8 cellular contexts compared by ENCODE assay signal in genomic region chr16:89722392-89723278, GRCh38. TPM values are rescaled to one million over a fixed set of nuclear protein-coding genes. Genes with fewer than 3 reads are reported as not detected.
A peak's percentile ranks its signal among the peaks of the same experiment; 100 is the strongest.
DNase-seq lines count a peak whose midpoint lies in the region; ATAC-seq and TF ChIP-seq lines count a peak whose summit lies in the region.

No MANE protein-coding gene starts in this region.

- H3K27ac ChIP-seq in BLaER1: peak overlapping the region; percentile 97
- no peak overlapping the region for H3K27ac ChIP-seq in H9 (ENCODE audit: insufficient read length, low read depth, low read length)

- no peak overlapping the region for H2BK5ac ChIP-seq in H9 (ENCODE audit: insufficient read length, low read length)

- no peak overlapping the region; a peak in 1 of 7 replicates for H3K27ac Mint-ChIP-seq in H9

- H3K23ac ChIP-seq in H9 (ENCODE audit: insufficient read length, low read depth, low read length): no peak overlapping the region

- no peak overlapping the region for H4K5ac ChIP-seq in H9 (ENCODE audit: insufficient read length, low read depth, low read length)

- H3T11ph ChIP-seq in H9 (ENCODE audit: low read length): no peak overlapping the region

- no peak overlapping the region for H2BK120ac ChIP-seq in H9 (ENCODE audit: low read depth, low read length, poor library complexity, severe bottlenecking)

- H3K36me3 ChIP-seq in BLaER1: peaks cover 53% of the 10 kb centered on the region

- WGBS in H9 (ENCODE audit: extremely low coverage, insufficient read length, low lambda C conversion rate): no CpG with 5 or more reads among the region's 56 CpGs

- H3K27me3 ChIP-seq in BLaER1 (peaks cover 21% of the 10 kb centered on the region), H9 (ENCODE audit: insufficient read depth, low read length) (peaks cover 9% of the 10 kb centered on the region; the same call in 1 of the 2 replicates)

- H3K23me2 ChIP-seq in H9 (ENCODE audit: insufficient read length, low read depth, low read length, poor library complexity, severe bottlenecking): peaks cover 18% of the 10 kb centered on the region

- H2AFZ ChIP-seq in H9 (ENCODE audit: low read length): no peak overlapping the region

- H3K9ac ChIP-seq in BLaER1: peak overlapping the region; percentile 95
- H3K9ac ChIP-seq in H9 (ENCODE audit: extremely low read depth, insufficient read length, low read length): peak overlapping the region; percentile 10

- H3K4me3 ChIP-seq in BLaER1: peak overlapping the region; percentile 78

- H3K36me3 Mint-ChIP-seq in H9 (ENCODE audit: insufficient read depth in 1 of 3, low read depth in 3 of 3): peaks cover 18 to 38% (median 32%) of the 10 kb centered on the region in 3 experiments

- H3K14ac ChIP-seq in H9 (ENCODE audit: insufficient read depth, low read length): no peak overlapping the region

- no peak overlapping the region for H2BK12ac ChIP-seq in H9 (ENCODE audit: insufficient read length, low read depth, low read length)

- H4K20me1 ChIP-seq in BLaER1: peaks cover 92% of the 10 kb centered on the region
- H4K20me1 ChIP-seq in H9 (ENCODE audit: control insufficient read depth, insufficient read depth, insufficient read length): no peaks in the 10 kb centered on the region

- no peak overlapping the region for H2BK20ac ChIP-seq in H9 (ENCODE audit: low read depth, low read length, poor library complexity, severe bottlenecking)

- no peaks in the 10 kb centered on the region for H3K79me1 ChIP-seq in H9 (ENCODE audit: insufficient read depth, low read depth, low read length, poor library complexity, severe bottlenecking)

- H3K18ac ChIP-seq in H9 (ENCODE audit: insufficient read length, low read depth, low read length): no peak overlapping the region

- intact Hi-C loops in head of caudate nucleus (cut with DNase I) (no loop called here), posterior cingulate gyrus (cut with DNase I) (no loop called here)

- H2BK15ac ChIP-seq in H9 (ENCODE audit: low read depth, low read length): no peak overlapping the region

- peaks cover 47% of the 10 kb centered on the region for H3K27me3 Mint-ChIP-seq in H9 (ENCODE audit: low read depth)

- no peak overlapping the region for H3K56ac ChIP-seq in H9 (ENCODE audit: insufficient read length, low read depth, low read length)

- no peak overlapping the region for H4K91ac ChIP-seq in H9 (ENCODE audit: insufficient read length, low read depth, low read length)

- ATAC-seq in GM18870 (IDR thresholded peaks at IDR 0.05; ENCODE audit: unreplicated experiment): no peak

- H3K79me2 ChIP-seq in H9 (ENCODE audit: insufficient read depth, low read length): no peaks in the 10 kb centered on the region

- peaks cover 15 to 18% of the 10 kb centered on the region in 2 experiments for H3K4me1 Mint-ChIP-seq in H9

- TF ChIP-seq CTCF in H9 (conservative IDR thresholded peaks at IDR 0.05): no peak

- no peak overlapping the region for H3K4ac ChIP-seq in H9 (ENCODE audit: low read depth, low read length)

- DNase-seq in H9: no peak
- DNase-seq in RPMI7951 (ENCODE audit: low read depth): peak; percentile 76
- peak; percentile 46 for DNase-seq in activated gamma-delta T cell treated with anti-CD3 and anti-CD28 coated beads, Interleukin-2, amount 50 U/mL, for 16 hours (ENCODE audit: low read depth)
- peak in 31 of 42 donors; percentile 28 to 86 (median 56) for DNase-seq in head of caudate nucleus
- DNase-seq in posterior cingulate gyrus: peak in 6 of 10 donors; percentile 19 to 92 (median 59)
- DNase-seq in NCI-H345 (lab: John Stamatoyannopoulos, UW): no peak

- H3K4me1 ChIP-seq in BLaER1: peaks cover 42% of the 10 kb centered on the region
- H3K4me1 ChIP-seq in H9 (ENCODE audit: insufficient read depth, low read length): no peaks in the 10 kb centered on the region

- peak overlapping the region; percentile 65 to 76 for H3K4me3 Mint-ChIP-seq in H9

- no peaks in the 10 kb centered on the region for H3K9me3 Mint-ChIP-seq in H9

- H3K4me2 ChIP-seq in BLaER1 (peak overlapping the region; percentile 98), H9 (ENCODE audit: insufficient read depth, insufficient read length, low read length) (peak overlapping the region; percentile 64)

- H3K9me3 ChIP-seq in BLaER1: no peaks in the 10 kb centered on the region
- H3K9me3 ChIP-seq in H9 (ENCODE audit: control insufficient read depth, low read depth, low read length): no peaks in the 10 kb centered on the region

- no peak overlapping the region for H4K8ac ChIP-seq in H9 (replicated peaks; ENCODE audit: insufficient read length, low read depth, low read length)

- H2AK5ac ChIP-seq in H9 (ENCODE audit: insufficient read length, low read length): no peak overlapping the region

RNA-seq across cellular contexts. Expression of gene ZNF276, which starts 1.3 kb away (rescaled TPM):
- total RNA-seq in H9 (2021): 17.4 and 18.6 TPM in 2 replicates
- 6.8 and 11.4 TPM in 2 replicates for total RNA-seq in RPMI7951 (2014; rRNA removed; shearing (Covaris generic))

RNA-seq across cellular contexts. Expression of gene VPS9D1, which starts 1.9 kb away (rescaled TPM):
- 5.6 and 6.0 TPM in 2 replicates for total RNA-seq in H9 (2021)
- total RNA-seq in RPMI7951 (2014; rRNA removed; shearing (Covaris generic)): 2.8 and 3.5 TPM in 2 replicates

RNA-seq across cellular contexts. Expression of gene SPATA2L, which starts 21.1 kb away (rescaled TPM):
- total RNA-seq in H9 (2021): 27.1 and 27.4 TPM in 2 replicates
- 9.5 and 15.1 TPM in 2 replicates for total RNA-seq in RPMI7951 (2014; rRNA removed; shearing (Covaris generic))

RNA-seq across cellular contexts. Expression of gene CDK10, which starts 36.1 kb away (rescaled TPM):
- total RNA-seq in H9 (2021): 76.6 and 77.1 TPM in 2 replicates
- total RNA-seq in RPMI7951 (2014; rRNA removed; shearing (Covaris generic)): 24.5 and 29.0 TPM in 2 replicates

Comparison
In these comparisons a context has a peak if more than half of its experiments do, and no peak if none do; other contexts are left out.
1. DNase-seq: peak in RPMI7951 (single experiment), activated gamma-delta T cell treated with anti-CD3 and anti-CD28 coated beads, Interleukin-2, amount 50 U/mL, for 16 hours (single experiment), head of caudate nucleus (31 of 42) and posterior cingulate gyrus (6 of 10); none in H9 (single experiment) and NCI-H345 (single experiment).